ENCODE assay signal across 8 cellular contexts in genomic region chr19:33406521-33407139, GRCh38. TPM values are rescaled to one million over a fixed set of nuclear protein-coding genes. Genes with fewer than 3 reads are reported as not detected.
A peak's percentile ranks its signal among the peaks of the same experiment; 100 is the strongest.
DNase-seq lines count a peak whose midpoint lies in the region; ATAC-seq and TF ChIP-seq lines count a peak whose summit lies in the region.

No MANE protein-coding gene starts in this region.

- H3K27ac ChIP-seq in lower lobe of right lung, result no peak overlapping the region

- no peak overlapping the region for H3K4me3 ChIP-seq in lower lobe of right lung

- peak; percentile 90 for DNase-seq in AG08396 (ENCODE audit: low spot score)
- peak; percentile 47 for DNase-seq in NCI-H460 (ENCODE audit: extremely low read depth, low read depth)
- DNase-seq in activated CD4-positive, alpha-beta T cell treated with anti-CD3 and anti-CD28 coated beads, Interleukin-2, amount 10 ng/mL, durations not matched to agents 7 days and 5 days, result peak; percentile 70
- peak; percentile 80 for DNase-seq in lower lobe of right lung
- peak; percentile 30 to 50 for DNase-seq in stimulated activated CD8-positive, alpha-beta memory T cell treated with anti-CD3 and anti-CD28 coated beads, Interleukin-15, amount 100 ng/mL, for 48 hours (ENCODE audit: low read depth in 2 of 2)

- H3K9me3 ChIP-seq in lower lobe of right lung, result no peaks in the 10 kb centered on the region

- H3K36me3 ChIP-seq in lower lobe of right lung, result peaks cover 19% of the 10 kb centered on the region

- H3K4me1 Mint-ChIP-seq in activated CD4-positive, alpha-beta T cell treated with anti-CD3 and anti-CD28 coated beads, Interleukin-2, amount 10 ng/mL, durations not matched to agents 7 days and 5 days, result no peaks in the 10 kb centered on the region
- peaks cover 67% of the 10 kb centered on the region for H3K4me1 Mint-ChIP-seq in dendritic cell treated with granulocyte-macrophage colony-stimulating factor and Interleukin-4, amounts not matched to agents 40 ng/mL and 50 ng/mL, for 4 days (ENCODE audit: low read depth)

- CTCF ChIA-PET in activated CD4-positive, alpha-beta T cell treated with anti-CD3 and anti-CD28 coated beads, Interleukin-2, amount 10 ng/mL, durations not matched to agents 7 days and 5 days (lab: Charles Lee), result interaction anchor here (0.6 to 2.1 kb wide), 16 partner anchors 10 to 883 kb away, joined by 3 to 6 read pairs (median 4); no protein-coding TSS in a partner anchor

- ATAC-seq in GM19023 (IDR thresholded peaks at IDR 0.05; ENCODE audit: unreplicated experiment) (peak; percentile 51), lower lobe of right lung (peak; percentile 74 to 79), HG03342 (IDR thresholded peaks at IDR 0.05; ENCODE audit: unreplicated experiment) (no peak)

- H3K27me3 Mint-ChIP-seq in activated CD4-positive, alpha-beta T cell treated with anti-CD3 and anti-CD28 coated beads, Interleukin-2, amount 10 ng/mL, durations not matched to agents 7 days and 5 days, result no peaks in the 10 kb centered on the region
- no peaks in the 10 kb centered on the region for H3K27me3 Mint-ChIP-seq in dendritic cell treated with granulocyte-macrophage colony-stimulating factor and Interleukin-4, amounts not matched to agents 40 ng/mL and 50 ng/mL, for 4 days

- H3K4me3 Mint-ChIP-seq in activated CD4-positive, alpha-beta T cell treated with anti-CD3 and anti-CD28 coated beads, Interleukin-2, amount 10 ng/mL, durations not matched to agents 7 days and 5 days, result no peak overlapping the region
- H3K4me3 Mint-ChIP-seq in dendritic cell treated with granulocyte-macrophage colony-stimulating factor and Interleukin-4, amounts not matched to agents 40 ng/mL and 50 ng/mL, for 4 days, result no peak overlapping the region

- H3K27ac Mint-ChIP-seq in activated CD4-positive, alpha-beta T cell treated with anti-CD3 and anti-CD28 coated beads, Interleukin-2, amount 10 ng/mL, durations not matched to agents 7 days and 5 days, result no peak overlapping the region
- H3K27ac Mint-ChIP-seq in dendritic cell treated with granulocyte-macrophage colony-stimulating factor and Interleukin-4, amounts not matched to agents 40 ng/mL and 50 ng/mL, for 4 days, result peak overlapping the region; percentile 91

- POLR2A ChIA-PET in activated CD4-positive, alpha-beta T cell treated with anti-CD3 and anti-CD28 coated beads, Interleukin-2, amount 10 ng/mL, durations not matched to agents 7 days and 5 days (lab: Charles Lee), result interaction anchor here (0.5 kb wide), 1 partner anchor 126 kb away, joined by 3 read pairs; no protein-coding TSS in a partner anchor

- H3K4me1 ChIP-seq in lower lobe of right lung, result peaks cover 30% of the 10 kb centered on the region

- TF ChIP-seq CTCF in lower lobe of right lung (IDR thresholded peaks at IDR 0.05), result peak; percentile 96

- no peaks in the 10 kb centered on the region for H3K27me3 ChIP-seq in lower lobe of right lung (ENCODE audit: low read depth)

- no peaks in the 10 kb centered on the region for H3K9me3 Mint-ChIP-seq in activated CD4-positive, alpha-beta T cell treated with anti-CD3 and anti-CD28 coated beads, Interleukin-2, amount 10 ng/mL, durations not matched to agents 7 days and 5 days
- H3K9me3 Mint-ChIP-seq in dendritic cell treated with granulocyte-macrophage colony-stimulating factor and Interleukin-4, amounts not matched to agents 40 ng/mL and 50 ng/mL, for 4 days, result no peaks in the 10 kb centered on the region

- no peaks in the 10 kb centered on the region for H3K36me3 Mint-ChIP-seq in activated CD4-positive, alpha-beta T cell treated with anti-CD3 and anti-CD28 coated beads, Interleukin-2, amount 10 ng/mL, durations not matched to agents 7 days and 5 days (ENCODE audit: low read depth)
- H3K36me3 Mint-ChIP-seq in dendritic cell treated with granulocyte-macrophage colony-stimulating factor and Interleukin-4, amounts not matched to agents 40 ng/mL and 50 ng/mL, for 4 days (ENCODE audit: low read depth), result peaks cover 49% of the 10 kb centered on the region

- intact Hi-C loops in dendritic cell treated with granulocyte-macrophage colony-stimulating factor and Interleukin-4, amounts not matched to agents 40 ng/mL and 50 ng/mL, for 4 days (cut with micrococcal nuclease), result loop anchor here (1.0 to 5.0 kb wide), 4 partner anchors 104 to 280 kb away; partner anchors contain the start of gene CEBPA
- intact Hi-C loops in lower lobe of right lung (cut with DNase I), result loop anchor here (5.0 kb wide), 1 partner anchor 169 kb away; no protein-coding TSS in a partner anchor

RNA-seq across cellular contexts. Expression of gene CEBPG, which starts 33.1 kb away (rescaled TPM):
- total RNA-seq in NCI-H460 (2014; rRNA removed; shearing (Covaris generic)), result 73.9 and 89.1 TPM in 2 replicates
- polyA plus RNA-seq in NCI-H460 (2014; cell fraction: nucleus; rRNA removed), result 27.2 and 42.6 TPM in 2 replicates
- total RNA-seq in activated CD4-positive, alpha-beta T cell treated with anti-CD3 and anti-CD28 coated beads, Interleukin-2, amount 10 ng/mL, durations not matched to agents 7 days and 5 days, result 10 to 100 TPM; 24.0 to 24.4 TPM
- total RNA-seq in lower lobe of right lung, result 29.6 TPM

Comparison
In these comparisons a context has a peak if more than half of its experiments do, and no peak if none do; other contexts are left out.
1. DNase-seq: peak in every context shown above with its lines; median percentile 90 in AG08396; 80 in lower lobe of right lung; 70 in activated CD4-positive, alpha-beta T cell treated with anti-CD3 and anti-CD28 coated beads, Interleukin-2, amount 10 ng/mL, durations not matched to agents 7 days and 5 days; 47 in NCI-H460; 40 in stimulated activated CD8-positive, alpha-beta memory T cell treated with anti-CD3 and anti-CD28 coated beads, Interleukin-15, amount 100 ng/mL, for 48 hours.